22 cellular contexts compared by ENCODE assay signal in genomic region chr17:62681939-62682381, GRCh38. TPM values are rescaled to one million over a fixed set of nuclear protein-coding genes. Genes with fewer than 3 reads are reported as not detected.
DNase-seq lines count a peak whose midpoint lies in the region; ATAC-seq and TF ChIP-seq lines count a peak whose summit lies in the region.
"Had no signal": no experiment of that assay in that cellular context is flagged by ENCODE, and none has a peak within 500 bp of the region (broad histone marks: within the 10 kb centered on the region; RNA-seq: fewer than 3 reads in every experiment).

No MANE protein-coding gene starts in this region.

- no peaks in the 10 kb centered on the region for H3K4me1 Mint-ChIP-seq in HFFc6 (ENCODE audit: low read depth)

- peak overlapping the region; percentile 30 to 36 for H3K27ac ChIP-seq in ascending aorta
- H3K27ac ChIP-seq: KMS-11, SK-N-MC had no signal

- ATAC-seq in sciatic nerve: no peak
- no peak for ATAC-seq in HG03342 (IDR thresholded peaks at IDR 0.05; ENCODE audit: unreplicated experiment)
- no peak for ATAC-seq in HG02759 (IDR thresholded peaks at IDR 0.05; ENCODE audit: unreplicated experiment)

- peaks cover 9% of the 10 kb centered on the region for H3K27me3 Mint-ChIP-seq in HFFc6 (ENCODE audit: insufficient read depth)
- H3K27me3 Mint-ChIP-seq: CD4-positive, alpha-beta T cell had no signal

- no peak overlapping the region for H3K4me3 Mint-ChIP-seq in HFFc6
- H3K4me3 Mint-ChIP-seq: CD4-positive, alpha-beta T cell had no signal

- H3K4me3 ChIP-seq in ascending aorta: no peak overlapping the region
- H3K4me3 ChIP-seq: HAP-1, SK-N-MC had no signal

- no peak for DNase-seq in HFFc6
- DNase-seq in ascending aorta (ENCODE audit: low spot score in 2 of 2): no peak
- peak; percentile 81 for DNase-seq in medulla oblongata (ENCODE audit: extremely low spot score)
- peak; percentile 42 for DNase-seq in sciatic nerve (ENCODE audit: low spot score)
- no peak for DNase-seq in dedifferentiated amniotic fluid mesenchymal stem cell (ENCODE audit: extremely low spot score)
- no peak for DNase-seq in NCI-H69 (lab: John Stamatoyannopoulos, UW)
- DNase-seq: BE2C; Caco-2; CD4-positive, alpha-beta T cell; DMS153; GDM1; MV-4-11; NCI-H1436; NCI-H2081; NCI-H748 treated with DMSO at 0.1 percent for 48 hours; NK-92 treated with Interleukin-12 subunit alpha and Interleukin-12 subunit beta, amount 100 ng/mL, for 24 hours; Right ventricle myocardium superior had no signal

- H3K4me1 ChIP-seq in ascending aorta: no peaks in the 10 kb centered on the region
- H3K4me1 ChIP-seq: BE2C, Caco-2, HAP-1 had no signal

- peak overlapping the region; percentile 11; the same call in 1 of the 2 replicates for H3K27ac Mint-ChIP-seq in HFFc6
- H3K27ac Mint-ChIP-seq: CD4-positive, alpha-beta T cell had no signal

- no peaks in the 10 kb centered on the region for H3K27me3 ChIP-seq in ascending aorta
- H3K27me3 ChIP-seq: BE2C had no signal

- H3K9me3 ChIP-seq in ascending aorta: no peaks in the 10 kb centered on the region
- H3K9me3 ChIP-seq: BE2C, HAP-1 had no signal

- peaks cover 14 to 45% of the 10 kb centered on the region in 2 donors for H3K36me3 ChIP-seq in ascending aorta
- H3K36me3 ChIP-seq: BE2C had no signal

- TF ChIP-seq CTCF in HFFc6 (IDR thresholded peaks at IDR 0.05) (no peak), ascending aorta (IDR thresholded peaks at IDR 0.05) (no peak)

- H3K9me3 Mint-ChIP-seq in HFFc6: no peaks in the 10 kb centered on the region
- H3K9me3 Mint-ChIP-seq: CD4-positive, alpha-beta T cell had no signal

- H3K36me3 Mint-ChIP-seq in HFFc6 (ENCODE audit: low read depth): peaks cover 27% of the 10 kb centered on the region

- intact Hi-C loops in ascending aorta (cut with DNase I): loop anchor here (5.0 kb wide), 1 partner anchor 55 kb away; the partner anchor contains the start of gene MRC2
- intact Hi-C loops in sciatic nerve (cut with DNase I): no loop called here

RNA-seq across cellular contexts. Expression of gene MRC2, which starts 54.5 kb away (rescaled TPM):
- total RNA-seq in HFFc6 (2021; fragmentation: NEBNext Ultra II Directional; extraction: Animal tissue kit (Norgen Biotek cat#: 25700)): 100 to 1,000 TPM; 255 to 313 (median 279) TPM
- total RNA-seq in ascending aorta (147 TPM), sciatic nerve (111 TPM)

Comparison
In these comparisons a context has a peak if more than half of its experiments do, and no peak if none do; other contexts are left out.
1. DNase-seq: peak in medulla oblongata (single experiment) and sciatic nerve (single experiment); none in HFFc6 (single experiment), ascending aorta (0 of 2), dedifferentiated amniotic fluid mesenchymal stem cell (single experiment) and NCI-H69 (single experiment).